9 cellular contexts compared by ENCODE assay signal in the genomic region with DNA sequence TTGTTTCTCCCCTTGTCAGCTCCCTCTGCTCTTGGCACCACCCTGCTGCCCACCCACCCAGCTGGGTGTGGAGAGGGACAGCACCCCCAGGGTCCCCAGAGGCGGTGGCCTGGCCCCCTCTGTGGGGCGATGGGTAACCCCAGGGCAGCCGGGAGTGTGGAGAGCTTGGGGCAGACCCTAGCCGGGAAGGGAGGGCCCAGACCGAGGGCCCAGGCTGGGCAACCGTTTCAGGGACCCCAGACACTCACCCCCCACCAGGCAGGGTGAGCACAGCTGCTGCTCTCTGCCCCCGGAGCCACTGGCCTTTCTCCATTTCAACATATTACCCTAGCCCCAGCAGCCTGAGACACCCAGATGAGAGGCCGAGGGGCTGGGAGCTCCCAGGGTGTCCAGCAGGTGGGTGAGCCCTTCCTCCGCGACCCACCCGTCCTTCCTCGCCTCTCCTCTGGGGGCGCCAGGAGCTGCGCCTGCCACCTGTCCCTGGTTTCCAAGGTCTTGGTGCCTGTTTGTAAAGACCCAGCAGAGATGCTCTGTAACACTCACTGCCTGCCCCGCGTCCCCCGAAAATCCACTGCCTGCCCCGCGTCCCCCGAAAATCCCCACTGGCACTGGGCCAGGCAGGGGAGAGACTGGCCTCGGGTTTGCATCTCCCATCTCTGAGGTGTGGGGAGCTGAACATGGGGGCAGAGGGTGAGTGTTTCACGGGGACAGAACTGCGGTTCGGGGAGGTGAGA. TPM values are rescaled to one million over a fixed set of nuclear protein-coding genes. Genes with fewer than 3 reads are reported as not detected.
DNase-seq lines count a peak whose midpoint lies in the region; ATAC-seq and TF ChIP-seq lines count a peak whose summit lies in the region.
"Had no signal": no experiment of that assay in that cellular context is flagged by ENCODE, and none has a peak within 500 bp of the region (broad histone marks: within the 10 kb centered on the region; RNA-seq: fewer than 3 reads in every experiment).

No MANE protein-coding gene starts in this region.

- intact Hi-C loops in thyroid gland (cut with DNase I) = no loop called here

- H3K36me3 ChIP-seq in DOHH2 (ENCODE audit: control insufficient read depth, low read length) (no peaks in the 10 kb centered on the region), HAP-1 (replicated peaks) (no peaks in the 10 kb centered on the region), thyroid gland (no peaks in the 10 kb centered on the region)

- CTCF ChIA-PET in activated CD8-positive, alpha-beta memory T cell treated with anti-CD3 and anti-CD28 coated beads, Interleukin-2, amount 10 ng/mL, durations not matched to agents 7 days and 5 days (lab: Charles Lee) = interaction anchor here (0.6 to 1.8 kb wide), 4 partner anchors 21 to 188 kb away, joined by 3 to 7 read pairs (median 4); no protein-coding TSS in a partner anchor

- H3K9me3 Mint-ChIP-seq in stimulated activated memory B cell treated with anti-CD40 and anti-IgM and Interleukin-4, amounts not matched to agents 10 μg/mL and 1 μg/mL and 100 μg/mL, for 72 hours = no peaks in the 10 kb centered on the region
- no peaks in the 10 kb centered on the region for H3K9me3 Mint-ChIP-seq in activated CD8-positive, alpha-beta memory T cell treated with anti-CD3 and anti-CD28 coated beads, Interleukin-2, amount 10 ng/mL, durations not matched to agents 7 days and 5 days (ENCODE audit: low read depth)

- no peak for ATAC-seq in stimulated activated memory B cell treated with anti-CD40 and anti-IgM and Interleukin-4, amounts not matched to agents 10 μg/mL and 1 μg/mL and 100 μg/mL, for 72 hours
- ATAC-seq in activated CD8-positive, alpha-beta memory T cell treated with anti-CD3 and anti-CD28 coated beads, Interleukin-2, amount 10 ng/mL, durations not matched to agents 7 days and 5 days = no peak

- H3K4me1 Mint-ChIP-seq in stimulated activated memory B cell treated with anti-CD40 and anti-IgM and Interleukin-4, amounts not matched to agents 10 μg/mL and 1 μg/mL and 100 μg/mL, for 72 hours = peaks cover 12% of the 10 kb centered on the region
- H3K4me1 Mint-ChIP-seq in activated CD8-positive, alpha-beta memory T cell treated with anti-CD3 and anti-CD28 coated beads, Interleukin-2, amount 10 ng/mL, durations not matched to agents 7 days and 5 days = peaks cover 6% of the 10 kb centered on the region

- no peak overlapping the region for H3K27ac Mint-ChIP-seq in stimulated activated memory B cell treated with anti-CD40 and anti-IgM and Interleukin-4, amounts not matched to agents 10 μg/mL and 1 μg/mL and 100 μg/mL, for 72 hours
- no peak overlapping the region for H3K27ac Mint-ChIP-seq in activated CD8-positive, alpha-beta memory T cell treated with anti-CD3 and anti-CD28 coated beads, Interleukin-2, amount 10 ng/mL, durations not matched to agents 7 days and 5 days

- H3K79me2 ChIP-seq in DOHH2 (ENCODE audit: control insufficient read depth, low read length) = no peaks in the 10 kb centered on the region

- H3K9me3 ChIP-seq in DOHH2 (ENCODE audit: control insufficient read depth, insufficient read depth, low read length) (no peaks in the 10 kb centered on the region), HAP-1 (no peaks in the 10 kb centered on the region), thyroid gland (no peaks in the 10 kb centered on the region)
- H3K9me3 ChIP-seq: thoracic aorta had no signal

- H3K36me3 Mint-ChIP-seq in stimulated activated memory B cell treated with anti-CD40 and anti-IgM and Interleukin-4, amounts not matched to agents 10 μg/mL and 1 μg/mL and 100 μg/mL, for 72 hours = no peaks in the 10 kb centered on the region
- H3K36me3 Mint-ChIP-seq in activated CD8-positive, alpha-beta memory T cell treated with anti-CD3 and anti-CD28 coated beads, Interleukin-2, amount 10 ng/mL, durations not matched to agents 7 days and 5 days = no peaks in the 10 kb centered on the region

- H3F3A ChIP-seq in DOHH2 (ENCODE audit: control insufficient read depth, insufficient read depth) = no peaks in the 10 kb centered on the region

- no peaks in the 10 kb centered on the region for H3K27me3 ChIP-seq in DOHH2 (ENCODE audit: control insufficient read depth, low read length)
- H3K27me3 ChIP-seq in HAP-1 (ENCODE audit: low read depth) = no peaks in the 10 kb centered on the region
- H3K27me3 ChIP-seq in thyroid gland = no peaks in the 10 kb centered on the region

- WGBS in thyroid gland, 2 donors = 81 to 83% methylated on average over 22 to 24 of the region's 24 CpGs

- H4K20me1 ChIP-seq in DOHH2 (ENCODE audit: control insufficient read depth, insufficient read depth, low read depth, low read length) = no peaks in the 10 kb centered on the region

- no peak overlapping the region for H3K4me2 ChIP-seq in DOHH2 (ENCODE audit: low read length)

- peak; percentile 41 to 85 for DNase-seq in HAP-1 (ENCODE audit: low spot score in 2 of 2)
- peak; percentile 21 for DNase-seq in SHP77 treated with DMSO at 0.1 percent for 48 hours (lab: John Stamatoyannopoulos, UW)
- DNase-seq in iPS-NIHi7 (ENCODE audit: extremely low spot score) = peak; percentile 95
- DNase-seq in thyroid gland = no peak
- DNase-seq in activated CD8-positive, alpha-beta memory T cell treated with anti-CD3 and anti-CD28 coated beads, Interleukin-2, amount 10 ng/mL, durations not matched to agents 7 days and 5 days = no peak
- DNase-seq in nucleus accumbens (lab: John Stamatoyannopoulos, UW) = no peak

- in situ Hi-C loops in HAP-1 (cut with MboI; ENCODE audit: low sequenced_read_pairs) = no loop called here

- peaks cover 57% of the 10 kb centered on the region for H3K27me3 Mint-ChIP-seq in stimulated activated memory B cell treated with anti-CD40 and anti-IgM and Interleukin-4, amounts not matched to agents 10 μg/mL and 1 μg/mL and 100 μg/mL, for 72 hours
- no peaks in the 10 kb centered on the region for H3K27me3 Mint-ChIP-seq in activated CD8-positive, alpha-beta memory T cell treated with anti-CD3 and anti-CD28 coated beads, Interleukin-2, amount 10 ng/mL, durations not matched to agents 7 days and 5 days

- H3K27ac ChIP-seq in DOHH2 (ENCODE audit: low read depth, low read length) (no peak overlapping the region), thyroid gland (no peak overlapping the region)
- H3K27ac ChIP-seq: thoracic aorta had no signal

- H3K4me3 Mint-ChIP-seq in stimulated activated memory B cell treated with anti-CD40 and anti-IgM and Interleukin-4, amounts not matched to agents 10 μg/mL and 1 μg/mL and 100 μg/mL, for 72 hours = no peak overlapping the region
- H3K4me3 Mint-ChIP-seq in activated CD8-positive, alpha-beta memory T cell treated with anti-CD3 and anti-CD28 coated beads, Interleukin-2, amount 10 ng/mL, durations not matched to agents 7 days and 5 days = no peak overlapping the region

- H3K9me2 ChIP-seq in DOHH2 (replicated peaks; ENCODE audit: control insufficient read depth, low read length) = no peaks in the 10 kb centered on the region

- H3K4me3 ChIP-seq in DOHH2 (ENCODE audit: low read length) (no peak overlapping the region), HAP-1 (no peak overlapping the region), thyroid gland (replicated peaks in 1 of 3) (no peak overlapping the region)
- H3K4me3 ChIP-seq: thoracic aorta had no signal

- TF ChIP-seq POLR2A in thyroid gland (IDR thresholded peaks at IDR 0.05) = no peak

- H3K4me1 ChIP-seq in DOHH2 (ENCODE audit: control insufficient read depth, low read length) = no peaks in the 10 kb centered on the region
- no peaks in the 10 kb centered on the region for H3K4me1 ChIP-seq in HAP-1
- H3K4me1 ChIP-seq in thyroid gland = peaks cover 0 to 5% of the 10 kb centered on the region in 2 donors

- TF ChIP-seq CTCF in DOHH2 (IDR thresholded peaks at IDR 0.05; ENCODE audit: low read depth, low read length, poor library complexity, severe bottlenecking) (peak; percentile 82), thyroid gland (IDR thresholded peaks at IDR 0.05) (peak in 2 of 6 experiments; percentile 23 to 28)

RNA-seq across cellular contexts. Expression of a gene that starts 45.4 kb away (rescaled TPM):
- total RNA-seq in thyroid gland = 10 to 100 TPM; 13.7 to 33.7 (median 23.9) TPM
- under 1 TPM; 0.23 to 0.64 TPM for total RNA-seq in activated CD8-positive, alpha-beta memory T cell treated with anti-CD3 and anti-CD28 coated beads, Interleukin-2, amount 10 ng/mL, durations not matched to agents 7 days and 5 days

Comparison
In these comparisons a context has a peak if more than half of its experiments do, and no peak if none do; other contexts are left out.
1. DNase-seq: peak in HAP-1 (2 of 2), SHP77 treated with DMSO at 0.1 percent for 48 hours (single experiment) and iPS-NIHi7 (single experiment); none in thyroid gland (0 of 2), activated CD8-positive, alpha-beta memory T cell treated with anti-CD3 and anti-CD28 coated beads, Interleukin-2, amount 10 ng/mL, durations not matched to agents 7 days and 5 days (single experiment) and nucleus accumbens (0 of 56).
2. RNA of a gene that starts 45.4 kb away (total RNA-seq): 13.7 to 33.7 TPM in thyroid gland; 0.23 to 0.64 TPM in activated CD8-positive, alpha-beta memory T cell treated with anti-CD3 and anti-CD28 coated beads, Interleukin-2, amount 10 ng/mL, durations not matched to agents 7 days and 5 days; every median in the first group is over 4 times any median in the second.